ENCODE assay signal across 17 cellular contexts in genomic region chr3:194200422-194201060, GRCh38.
DNase-seq lines count a peak whose midpoint lies in the region; ATAC-seq and TF ChIP-seq lines count a peak whose summit lies in the region.
"Had no signal": no experiment of that assay in that cellular context is flagged by ENCODE, and none has a peak within 500 bp of the region (broad histone marks: within the 10 kb centered on the region; RNA-seq: fewer than 3 reads in every experiment).

No MANE protein-coding gene starts in this region.

- H3K4me1 Mint-ChIP-seq in T-helper 17 cell (peaks cover 15% of the 10 kb centered on the region), endothelial cell (ENCODE audit: unreplicated experiment) (peaks cover 39% of the 10 kb centered on the region)
- peaks cover 10% of the 10 kb centered on the region for H3K4me1 Mint-ChIP-seq in activated T-cell treated with anti-CD3 and anti-CD28 coated beads, Interleukin-2, amount 50 U/mL, for 4 hours (ENCODE audit: low read depth)

- no peak overlapping the region for H3K14ac ChIP-seq in trophoblast cell (ENCODE audit: low read length)

- H3K4me1 ChIP-seq in right atrium auricular region, result peaks cover 0 to 23% of the 10 kb centered on the region in 2 donors
- peaks cover 5 to 15% of the 10 kb centered on the region in 2 experiments for H3K4me1 ChIP-seq in trophoblast cell (ENCODE audit: control insufficient read depth in 1 of 2, insufficient read depth in 2 of 2, low read length in 2 of 2)

- no peaks in the 10 kb centered on the region for H3K79me2 ChIP-seq in trophoblast cell (ENCODE audit: control insufficient read depth, insufficient read depth, low read length, poor library complexity)

- no peak overlapping the region for H3K23ac ChIP-seq in trophoblast cell (ENCODE audit: low read length)

- H3K4me3 Mint-ChIP-seq in T-helper 17 cell (no peak overlapping the region), endothelial cell (ENCODE audit: unreplicated experiment) (no peak overlapping the region)
- H3K4me3 Mint-ChIP-seq in activated T-cell treated with anti-CD3 and anti-CD28 coated beads, Interleukin-2, amount 50 U/mL, for 4 hours, result no peak overlapping the region
- H3K4me3 Mint-ChIP-seq: CD14-positive monocyte, H9 had no signal

- no peak overlapping the region for H2BK5ac ChIP-seq in trophoblast cell (ENCODE audit: low read depth, low read length, poor library complexity)

- H3K27ac ChIP-seq in right atrium auricular region, result no peak overlapping the region
- H3K27ac ChIP-seq in trophoblast cell (ENCODE audit: low read depth, low read length), result no peak overlapping the region
- H3K27ac ChIP-seq: 22Rv1, PC-9 had no signal

- H3K9me3 ChIP-seq in right atrium auricular region (no peaks in the 10 kb centered on the region), T-helper 17 cell (ENCODE audit: control insufficient read depth, low read length, poor library complexity, severe bottlenecking) (no peaks in the 10 kb centered on the region), trophoblast cell (ENCODE audit: insufficient read depth, low read depth, low read length) (peaks cover 3% of the 10 kb centered on the region)

- H4K8ac ChIP-seq in trophoblast cell (ENCODE audit: low read depth, low read length), result no peak overlapping the region

- peaks cover 15% of the 10 kb centered on the region for H3K79me1 ChIP-seq in trophoblast cell (ENCODE audit: low read length)

- no peak overlapping the region for H3K4me2 ChIP-seq in trophoblast cell (ENCODE audit: low read length)
- H3K4me2 ChIP-seq: PC-9 had no signal

- H3K9ac ChIP-seq in trophoblast cell (ENCODE audit: low read length), result no peak overlapping the region

- H2AK5ac ChIP-seq in trophoblast cell (ENCODE audit: low read length), result no peak overlapping the region

- DNase-seq in Right ventricle myocardium inferior (ENCODE audit: missing footprints), result no peak
- no peak for DNase-seq in right atrium auricular region (ENCODE audit: low spot score)
- DNase-seq in T-helper 17 cell, result no peak
- DNase-seq in left kidney (ENCODE audit: low read depth, low spot score), result peak; percentile 28
- DNase-seq in trophoblast cell, result peak; percentile 27 to 66
- no peak for DNase-seq in endothelial cell (ENCODE audit: low spot score)
- no peak for DNase-seq in activated T-cell treated with anti-CD3 and anti-CD28 coated beads, Interleukin-2, amount 50 U/mL, for 4 hours
- DNase-seq in stimulated activated CD4-positive, alpha-beta T cell treated with anti-CD3 and anti-CD28 coated beads, Interleukin-12 subunit alpha, Interleukin-12 subunit beta, amount 100 ng/mL, for 4 hours, result no peak
- DNase-seq: AML-193, DMS79 treated with DMSO at 0.1 percent for 48 hours, H9, NCI-H1417 treated with DMSO at 0.1 percent for 48 hours, NCI-H187 treated with DMSO at 0.1 percent for 48 hours, NCI-H526, PC-9 had no signal

- no peaks in the 10 kb centered on the region for H3K36me3 ChIP-seq in right atrium auricular region
- H3K36me3 ChIP-seq in trophoblast cell (ENCODE audit: control insufficient read depth in 1 of 2, insufficient read depth in 2 of 2, low read length in 2 of 2), result no peaks in the 10 kb centered on the region

- H2AFZ ChIP-seq in trophoblast cell (ENCODE audit: insufficient read depth, low read length, poor library complexity), result no peak overlapping the region
- H2AFZ ChIP-seq: PC-9 had no signal

- peak; percentile 58 for ATAC-seq in Right ventricle myocardium inferior
- ATAC-seq in T-helper 17 cell, result no peak
- ATAC-seq in activated T-cell treated with anti-CD3 and anti-CD28 coated beads, Interleukin-2, amount 50 U/mL, for 4 hours, result no peak

- H3K4ac ChIP-seq in trophoblast cell (ENCODE audit: low read depth, low read length), result no peak overlapping the region

- H3K27me3 ChIP-seq in right atrium auricular region (no peaks in the 10 kb centered on the region), trophoblast cell (ENCODE audit: insufficient read depth, low read length) (no peaks in the 10 kb centered on the region)

- H2BK120ac ChIP-seq in trophoblast cell (ENCODE audit: insufficient read depth, low read length, poor library complexity), result no peak overlapping the region

- H3K9me3 Mint-ChIP-seq in endothelial cell (ENCODE audit: unreplicated experiment), result no peaks in the 10 kb centered on the region
- H3K9me3 Mint-ChIP-seq in activated T-cell treated with anti-CD3 and anti-CD28 coated beads, Interleukin-2, amount 50 U/mL, for 4 hours, result no peaks in the 10 kb centered on the region
- H3K9me3 Mint-ChIP-seq: H9 had no signal

- H2BK12ac ChIP-seq in trophoblast cell (ENCODE audit: low read length), result no peak overlapping the region

- no peak for TF ChIP-seq CTCF in right atrium auricular region (IDR thresholded peaks at IDR 0.05)
- no peak for TF ChIP-seq CTCF in endothelial cell (IDR thresholded peaks at IDR 0.05; ENCODE audit: unreplicated experiment)

- intact Hi-C loops in Right ventricle myocardium inferior (cut with DNase I), result no loop called here

- H4K91ac ChIP-seq in trophoblast cell (ENCODE audit: low read depth, low read length), result no peak overlapping the region

- H3K4me3 ChIP-seq in right atrium auricular region (no peak overlapping the region), trophoblast cell (ENCODE audit: low read depth, low read length) (no peak overlapping the region)
- H3K4me3 ChIP-seq: PC-9 had no signal

- WGBS in trophoblast cell (ENCODE audit: extremely low coverage, insufficient coverage, insufficient read length), result no CpG with 5 or more reads among the region's 6 CpGs

- no peak overlapping the region for H3K18ac ChIP-seq in trophoblast cell (ENCODE audit: low read length)

- peaks cover 82% of the 10 kb centered on the region for H3K27me3 Mint-ChIP-seq in T-helper 17 cell
- H3K27me3 Mint-ChIP-seq in endothelial cell (ENCODE audit: unreplicated experiment), result peaks cover 9% of the 10 kb centered on the region
- peaks cover 36% of the 10 kb centered on the region for H3K27me3 Mint-ChIP-seq in activated T-cell treated with anti-CD3 and anti-CD28 coated beads, Interleukin-2, amount 50 U/mL, for 4 hours (ENCODE audit: low read depth)

- H3K27ac Mint-ChIP-seq in T-helper 17 cell (peak overlapping the region; percentile 9), endothelial cell (ENCODE audit: unreplicated experiment) (no peak overlapping the region)
- H3K27ac Mint-ChIP-seq: CD14-positive monocyte, H9 had no signal

- H3K36me3 Mint-ChIP-seq in T-helper 17 cell (ENCODE audit: low read depth) (peaks cover 16% of the 10 kb centered on the region), endothelial cell (ENCODE audit: low read depth, unreplicated experiment) (no peaks in the 10 kb centered on the region)
- no peaks in the 10 kb centered on the region for H3K36me3 Mint-ChIP-seq in activated T-cell treated with anti-CD3 and anti-CD28 coated beads, Interleukin-2, amount 50 U/mL, for 4 hours (ENCODE audit: insufficient read depth)

- H4K12ac ChIP-seq in trophoblast cell (ENCODE audit: low read depth, low read length), result no peak overlapping the region

Comparison
In these comparisons a context has a peak if more than half of its experiments do, and no peak if none do; other contexts are left out.
1. DNase-seq: peak in left kidney (single experiment) and trophoblast cell (2 of 2); none in Right ventricle myocardium inferior (single experiment), right atrium auricular region (single experiment), T-helper 17 cell (0 of 3), endothelial cell (single experiment), activated T-cell treated with anti-CD3 and anti-CD28 coated beads, Interleukin-2, amount 50 U/mL, for 4 hours (single experiment) and stimulated activated CD4-positive, alpha-beta T cell treated with anti-CD3 and anti-CD28 coated beads, Interleukin-12 subunit alpha, Interleukin-12 subunit beta, amount 100 ng/mL, for 4 hours (single experiment).